In genomic region chr15:56490461-56490860, GRCh38 we compare ENCODE assay signal across 13 cellular contexts. TPM values are rescaled to one million over a fixed set of nuclear protein-coding genes. Genes with fewer than 3 reads are reported as not detected.
A peak's percentile ranks its signal among the peaks of the same experiment; 100 is the strongest.
DNase-seq lines count a peak whose midpoint lies in the region; ATAC-seq, FAIRE-seq and TF ChIP-seq lines count a peak whose summit lies in the region.
"Had no signal": no experiment of that assay in that cellular context is flagged by ENCODE, and none has a peak within 500 bp of the region (broad histone marks: within the 10 kb centered on the region; RNA-seq: fewer than 3 reads in every experiment).

No MANE protein-coding gene starts in this region.

- ATAC-seq in PC-3 (peak; percentile 37; the same call in 1 of the 2 replicates), upper lobe of left lung (ENCODE audit: low FRiP score in 2 of 2) (no peak)

- TF ChIP-seq POLR2A in GM12892 (IDR thresholded peaks at IDR 0.05; ENCODE audit: low read depth, low read length) = no peak
- TF ChIP-seq POLR2A in upper lobe of left lung (IDR thresholded peaks at IDR 0.05) = no peak

- no peak for TF ChIP-seq CTCF in PC-3 (conservative IDR thresholded peaks at IDR 0.05; ENCODE audit: low read depth, low read length)
- TF ChIP-seq CTCF in upper lobe of left lung (IDR thresholded peaks at IDR 0.05) = no peak

- no peaks in the 10 kb centered on the region for H3F3A ChIP-seq in PC-3 (ENCODE audit: low read length, unreplicated experiment)

- POLR2A ChIA-PET in PC-3 (lab: Charles Lee; ENCODE audit: unreplicated experiment) = no interaction called here

- no peak for DNase-seq in GM12892 (ENCODE audit: insufficient read length)
- no peak for DNase-seq in PC-3
- DNase-seq in kidney tubule cell (ENCODE audit: low spot score) = peak; percentile 30
- peak; percentile 55 for DNase-seq in small intestine
- no peak for DNase-seq in upper lobe of left lung
- DNase-seq in stimulated activated CD4-positive, alpha-beta T cell treated with anti-CD3 and anti-CD28 coated beads, Interleukin-1b, Interleukin-23, amount 100 ng/mL, for 48 hours = no peak
- no peak for DNase-seq in AG20443 (ENCODE audit: low spot score)

- H3K4me2 ChIP-seq in PC-3 (ENCODE audit: low read length) = no peak overlapping the region

- TF ChIP-seq EP300 in upper lobe of left lung (IDR thresholded peaks at IDR 0.05) = no peak

- no peak overlapping the region for H3K9ac ChIP-seq in PC-3 (ENCODE audit: low read length)
- H3K9ac ChIP-seq: GM23248 had no signal

- H2AFZ ChIP-seq in PC-3 (ENCODE audit: low read length) = no peak overlapping the region
- H2AFZ ChIP-seq: GM23248 had no signal

- no peaks in the 10 kb centered on the region for H3K79me2 ChIP-seq in PC-3 (ENCODE audit: low read length)

- H3K27me3 ChIP-seq in PC-3 (ENCODE audit: low read length) = no peaks in the 10 kb centered on the region
- no peaks in the 10 kb centered on the region for H3K27me3 ChIP-seq in small intestine (ENCODE audit: control insufficient read depth in 2 of 2, insufficient read depth in 2 of 2, low read length in 2 of 2)
- H3K27me3 ChIP-seq in upper lobe of left lung = no peaks in the 10 kb centered on the region
- H3K27me3 ChIP-seq: BE2C had no signal

- H4K20me1 ChIP-seq in PC-3 (ENCODE audit: low read length) = no peaks in the 10 kb centered on the region

- H3K27ac ChIP-seq in PC-3 (ENCODE audit: low read length) (no peak overlapping the region), small intestine (ENCODE audit: low read depth in 1 of 2, low read length in 1 of 2) (no peak overlapping the region), upper lobe of left lung (no peak overlapping the region)
- H3K27ac ChIP-seq: C4-2B, GM23248 had no signal

- CTCF ChIA-PET in PC-3 (lab: Charles Lee) = interaction anchor here (0.5 to 0.6 kb wide), 6 partner anchors 11 to 417 kb away, joined by 3 to 6 read pairs (median 3); no protein-coding TSS in a partner anchor

- H3K36me3 ChIP-seq in PC-3 (ENCODE audit: low read depth, low read length) = no peaks in the 10 kb centered on the region
- no peaks in the 10 kb centered on the region for H3K36me3 ChIP-seq in small intestine (ENCODE audit: control insufficient read depth in 2 of 2, insufficient read depth in 2 of 2, low read length in 2 of 2)
- H3K36me3 ChIP-seq in upper lobe of left lung = no peaks in the 10 kb centered on the region
- H3K36me3 ChIP-seq: BE2C had no signal

- H3K4me3 ChIP-seq in PC-3 (ENCODE audit: low read length) (no peak overlapping the region), small intestine (ENCODE audit: low read depth in 1 of 2, low read length in 2 of 2) (no peak overlapping the region), upper lobe of left lung (no peak overlapping the region)
- H3K4me3 ChIP-seq: GM12878, GM23248 had no signal

- intact Hi-C loops in PC-3 (cut with micrococcal nuclease) = loop anchor here (2.0 to 10.0 kb wide), 5 partner anchors 154 to 817 kb away; no protein-coding TSS in a partner anchor

- FAIRE-seq in GM12892 (lab: Jason Lieb, UNC) (peak; percentile 27), small intestine (lab: Jason Lieb, UNC) (no peak)
- FAIRE-seq: H54 had no signal

- H3K4me1 ChIP-seq in PC-3 (ENCODE audit: insufficient read depth, low read length) = peaks cover 10% of the 10 kb centered on the region; the same call in 1 of the 2 replicates
- H3K4me1 ChIP-seq in small intestine (ENCODE audit: control insufficient read depth in 2 of 2, insufficient read depth in 1 of 2, low read depth in 1 of 2, low read length in 1 of 2) = no peaks in the 10 kb centered on the region
- H3K4me1 ChIP-seq in upper lobe of left lung = no peaks in the 10 kb centered on the region
- H3K4me1 ChIP-seq: BE2C had no signal

- no peaks in the 10 kb centered on the region for H3K9me2 ChIP-seq in PC-3 (replicated peaks; ENCODE audit: low read length)

- no TSS peak for BruUV-seq in PC-3 (replicated peaks; lab: Mats Ljungman, UMichigan)

- H3K9me3 ChIP-seq in PC-3 (ENCODE audit: low read length) = no peaks in the 10 kb centered on the region
- H3K9me3 ChIP-seq in small intestine (ENCODE audit: control insufficient read depth, low read depth) = no peaks in the 10 kb centered on the region
- no peaks in the 10 kb centered on the region for H3K9me3 ChIP-seq in upper lobe of left lung
- H3K9me3 ChIP-seq: BE2C had no signal

- WGBS in small intestine, 3 donors = 79 to 88% (median 86%) methylated on average over 1 of the region's 1 CpG
- 87 to 92% methylated on average over 1 of the region's 1 CpG for WGBS in upper lobe of left lung, 2 donors

RNA-seq across cellular contexts. Expression of gene MNS1, which starts 25.5 kb away (rescaled TPM):
- 3.8 TPM for polyA plus RNA-seq in GM12892 (2012; ENCODE audit: missing spikeins)
- total RNA-seq in PC-3 (2014; rRNA removed) (2.6 and 4.3 TPM in 2 replicates), upper lobe of left lung (10 to 100 TPM in 1 of 6 donors, 1 to 10 TPM in 4, under 1 TPM in 1; 0.43 to 15.7 (median 3.0) TPM)
- 1 to 10 TPM in 2 of 3 donors, under 1 TPM in 1; 0.45 to 3.7 (median 1.6) TPM for polyA plus RNA-seq in small intestine
- total RNA-seq: CD4-positive, alpha-beta memory T cell had no signal
- polyA plus RNA-seq: CD4-positive, alpha-beta memory T cell had no signal

Comparison
In these comparisons a context has a peak if more than half of its experiments do, and no peak if none do; other contexts are left out.
1. DNase-seq: peak in kidney tubule cell (single experiment) and small intestine (single experiment); none in GM12892 (single experiment), PC-3 (single experiment), upper lobe of left lung (0 of 2), stimulated activated CD4-positive, alpha-beta T cell treated with anti-CD3 and anti-CD28 coated beads, Interleukin-1b, Interleukin-23, amount 100 ng/mL, for 48 hours (single experiment) and AG20443 (single experiment).